Comparison of ENCODE assay signal across 2 cellular contexts in genomic region chr9:127122176-127123151, GRCh38.
A peak's percentile ranks its signal among the peaks of the same experiment; 100 is the strongest.
TF ChIP-seq lines count a peak whose summit lies in the region.

Gene ANGPTL2, minus strand, starts transcription at chr9:127122635. Its CDS starts 13,904 bp downstream, at chr9:127108731.

TF ChIP-seq in HEK293, 187 proteins besides CTCF, POLR2A, EP300 and RAD21 (continued from another document and continues in another):
- TF ChIP-seq MEIS1 (CRISPR knock-in tag; IDR thresholded peaks at IDR 0.05; ENCODE audit: borderline replicate concordance): no peak
- TF ChIP-seq ZNF529 (tag by site-specific recombination; IDR thresholded peaks at IDR 0.05; ENCODE audit: insufficient replicate concordance): no peak
- no peak for TF ChIP-seq YY2 (tag by site-specific recombination; IDR thresholded peaks at IDR 0.05)
- no peak for TF ChIP-seq ZNF184 (tag by site-specific recombination; IDR thresholded peaks at IDR 0.05)
- no peak for TF ChIP-seq YY1 (tag by site-specific recombination; IDR thresholded peaks at IDR 0.05)
- TF ChIP-seq ZNF37A (tag by site-specific recombination; IDR thresholded peaks at IDR 0.05): no peak
- TF ChIP-seq ZBTB8A (tag by site-specific recombination; IDR thresholded peaks at IDR 0.05): peak; percentile 55
- TF ChIP-seq ZNF670 (tag by site-specific recombination; IDR thresholded peaks at IDR 0.05; ENCODE audit: low read depth): no peak
- no peak for TF ChIP-seq ZNF404 (tag by site-specific recombination; IDR thresholded peaks at IDR 0.05)
- TF ChIP-seq, protein P1, sequence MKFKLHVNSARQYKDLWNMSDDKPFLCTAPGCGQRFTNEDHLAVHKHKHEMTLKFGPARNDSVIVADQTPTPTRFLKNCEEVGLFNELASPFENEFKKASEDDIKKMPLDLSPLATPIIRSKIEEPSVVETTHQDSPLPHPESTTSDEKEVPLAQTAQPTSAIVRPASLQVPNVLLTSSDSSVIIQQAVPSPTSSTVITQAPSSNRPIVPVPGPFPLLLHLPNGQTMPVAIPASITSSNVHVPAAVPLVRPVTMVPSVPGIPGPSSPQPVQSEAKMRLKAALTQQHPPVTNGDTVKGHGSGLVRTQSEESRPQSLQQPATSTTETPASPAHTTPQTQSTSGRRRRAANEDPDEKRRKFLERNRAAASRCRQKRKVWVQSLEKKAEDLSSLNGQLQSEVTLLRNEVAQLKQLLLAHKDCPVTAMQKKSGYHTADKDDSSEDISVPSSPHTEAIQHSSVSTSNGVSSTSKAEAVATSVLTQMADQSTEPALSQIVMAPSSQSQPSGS (tag by site-specific recombination; IDR thresholded peaks at IDR 0.05; ENCODE audit: low read depth): no peak
- TF ChIP-seq ZNF391 (tag by site-specific recombination; IDR thresholded peaks at IDR 0.05; ENCODE audit: borderline replicate concordance, low read depth): no peak
- peak; percentile 10; the same call in 1 of the 2 replicates for TF ChIP-seq ZNF629 (tag by site-specific recombination; IDR thresholded peaks at IDR 0.05)
- TF ChIP-seq ZNF23 (tag by site-specific recombination; IDR thresholded peaks at IDR 0.05; ENCODE audit: borderline replicate concordance): no peak
- no peak for TF ChIP-seq ZNF624 (tag by site-specific recombination; IDR thresholded peaks at IDR 0.05)
- no peak for TF ChIP-seq ZNF354C (tag by site-specific recombination; IDR thresholded peaks at IDR 0.05; ENCODE audit: borderline replicate concordance, low read depth)
- no peak for TF ChIP-seq ZNF211 (tag by site-specific recombination; IDR thresholded peaks at IDR 0.05; ENCODE audit: low read depth)
- TF ChIP-seq SETDB1 (IDR thresholded peaks at IDR 0.05; ENCODE audit: insufficient read length, low read length): no peak
- TF ChIP-seq, protein P2, sequence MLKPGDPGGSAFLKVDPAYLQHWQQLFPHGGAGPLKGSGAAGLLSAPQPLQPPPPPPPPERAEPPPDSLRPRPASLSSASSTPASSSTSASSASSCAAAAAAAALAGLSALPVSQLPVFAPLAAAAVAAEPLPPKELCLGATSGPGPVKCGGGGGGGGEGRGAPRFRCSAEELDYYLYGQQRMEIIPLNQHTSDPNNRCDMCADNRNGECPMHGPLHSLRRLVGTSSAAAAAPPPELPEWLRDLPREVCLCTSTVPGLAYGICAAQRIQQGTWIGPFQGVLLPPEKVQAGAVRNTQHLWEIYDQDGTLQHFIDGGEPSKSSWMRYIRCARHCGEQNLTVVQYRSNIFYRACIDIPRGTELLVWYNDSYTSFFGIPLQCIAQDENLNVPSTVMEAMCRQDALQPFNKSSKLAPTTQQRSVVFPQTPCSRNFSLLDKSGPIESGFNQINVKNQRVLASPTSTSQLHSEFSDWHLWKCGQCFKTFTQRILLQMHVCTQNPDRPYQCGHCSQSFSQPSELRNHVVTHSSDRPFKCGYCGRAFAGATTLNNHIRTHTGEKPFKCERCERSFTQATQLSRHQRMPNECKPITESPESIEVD (tag by site-specific recombination; IDR thresholded peaks at IDR 0.05): no peak
- peak; percentile 50; the same call in 1 of the 2 replicates for TF ChIP-seq ZNF449 (tag by site-specific recombination; IDR thresholded peaks at IDR 0.05)
- TF ChIP-seq OSR2 (tag by site-specific recombination; IDR thresholded peaks at IDR 0.05): no peak
- no peak for TF ChIP-seq PBX3 (CRISPR knock-in tag; IDR thresholded peaks at IDR 0.05)
- TF ChIP-seq ZNF248 (tag by site-specific recombination; IDR thresholded peaks at IDR 0.05): no peak
- peak; percentile 79 for TF ChIP-seq GLIS2 (tag by site-specific recombination; IDR thresholded peaks at IDR 0.05)
- no peak for TF ChIP-seq ZNF785 (tag by site-specific recombination; IDR thresholded peaks at IDR 0.05)
- no peak for TF ChIP-seq ZBTB49 (tag by site-specific recombination; IDR thresholded peaks at IDR 0.05; ENCODE audit: low read depth)
- TF ChIP-seq ZNF221 (tag by site-specific recombination; IDR thresholded peaks at IDR 0.05; ENCODE audit: borderline replicate concordance): no peak
- no peak for TF ChIP-seq ZNF394 (tag by site-specific recombination; IDR thresholded peaks at IDR 0.05; ENCODE audit: borderline replicate concordance)

TF ChIP-seq in HepG2, 621 proteins besides CTCF, POLR2A, EP300 and RAD21 (continued from another document and continues in another):
- TF ChIP-seq XBP1 (CRISPR knock-in tag; IDR thresholded peaks at IDR 0.05) (no peak), KDM4B (CRISPR knock-in tag; IDR thresholded peaks at IDR 0.05) (no peak), PTBP1 (IDR thresholded peaks at IDR 0.05; ENCODE audit: low read depth, low read length, poor library complexity, severe bottlenecking) (no peak), CCAR2 (optimal IDR thresholded peaks at IDR 0.05; ENCODE audit: low read depth, low read length) (no peak), ZMYM3 (CRISPR knock-in tag; IDR thresholded peaks at IDR 0.05) (0 out of 2 replicates have a peak, but pooled peaks have one; percentile 30), ETV5 (CRISPR knock-in tag; IDR thresholded peaks at IDR 0.05; ENCODE audit: borderline replicate concordance) (no peak), ZNF350 (CRISPR knock-in tag; IDR thresholded peaks at IDR 0.05; ENCODE audit: borderline replicate concordance, low read depth) (peak; percentile 39; the same call in 1 of the 2 replicates), UBTF (CRISPR knock-in tag; IDR thresholded peaks at IDR 0.05) (peak; percentile 22; the same call in 1 of the 2 replicates), TMF1 (CRISPR knock-in tag; IDR thresholded peaks at IDR 0.05; ENCODE audit: low read depth) (no peak), ZNF558 (CRISPR knock-in tag; IDR thresholded peaks at IDR 0.05; ENCODE audit: borderline replicate concordance) (peak; percentile 58; the same call in 1 of the 2 replicates), TFAP4 (IDR thresholded peaks at IDR 0.05; ENCODE audit: borderline replicate concordance, low read depth) (peak; percentile 78; the same call in 1 of the 2 replicates), ZNF777 (CRISPR knock-in tag; IDR thresholded peaks at IDR 0.05) (no peak; the same call in 1 of the 2 replicates), ZGPAT (CRISPR knock-in tag; IDR thresholded peaks at IDR 0.05) (no peak), NKX3-1 (CRISPR knock-in tag; IDR thresholded peaks at IDR 0.05) (no peak), ZNF24 (IDR thresholded peaks at IDR 0.05) (no peak), ZNF335 (CRISPR knock-in tag; IDR thresholded peaks at IDR 0.05) (no peak)
- TF ChIP-seq, protein P3, sequence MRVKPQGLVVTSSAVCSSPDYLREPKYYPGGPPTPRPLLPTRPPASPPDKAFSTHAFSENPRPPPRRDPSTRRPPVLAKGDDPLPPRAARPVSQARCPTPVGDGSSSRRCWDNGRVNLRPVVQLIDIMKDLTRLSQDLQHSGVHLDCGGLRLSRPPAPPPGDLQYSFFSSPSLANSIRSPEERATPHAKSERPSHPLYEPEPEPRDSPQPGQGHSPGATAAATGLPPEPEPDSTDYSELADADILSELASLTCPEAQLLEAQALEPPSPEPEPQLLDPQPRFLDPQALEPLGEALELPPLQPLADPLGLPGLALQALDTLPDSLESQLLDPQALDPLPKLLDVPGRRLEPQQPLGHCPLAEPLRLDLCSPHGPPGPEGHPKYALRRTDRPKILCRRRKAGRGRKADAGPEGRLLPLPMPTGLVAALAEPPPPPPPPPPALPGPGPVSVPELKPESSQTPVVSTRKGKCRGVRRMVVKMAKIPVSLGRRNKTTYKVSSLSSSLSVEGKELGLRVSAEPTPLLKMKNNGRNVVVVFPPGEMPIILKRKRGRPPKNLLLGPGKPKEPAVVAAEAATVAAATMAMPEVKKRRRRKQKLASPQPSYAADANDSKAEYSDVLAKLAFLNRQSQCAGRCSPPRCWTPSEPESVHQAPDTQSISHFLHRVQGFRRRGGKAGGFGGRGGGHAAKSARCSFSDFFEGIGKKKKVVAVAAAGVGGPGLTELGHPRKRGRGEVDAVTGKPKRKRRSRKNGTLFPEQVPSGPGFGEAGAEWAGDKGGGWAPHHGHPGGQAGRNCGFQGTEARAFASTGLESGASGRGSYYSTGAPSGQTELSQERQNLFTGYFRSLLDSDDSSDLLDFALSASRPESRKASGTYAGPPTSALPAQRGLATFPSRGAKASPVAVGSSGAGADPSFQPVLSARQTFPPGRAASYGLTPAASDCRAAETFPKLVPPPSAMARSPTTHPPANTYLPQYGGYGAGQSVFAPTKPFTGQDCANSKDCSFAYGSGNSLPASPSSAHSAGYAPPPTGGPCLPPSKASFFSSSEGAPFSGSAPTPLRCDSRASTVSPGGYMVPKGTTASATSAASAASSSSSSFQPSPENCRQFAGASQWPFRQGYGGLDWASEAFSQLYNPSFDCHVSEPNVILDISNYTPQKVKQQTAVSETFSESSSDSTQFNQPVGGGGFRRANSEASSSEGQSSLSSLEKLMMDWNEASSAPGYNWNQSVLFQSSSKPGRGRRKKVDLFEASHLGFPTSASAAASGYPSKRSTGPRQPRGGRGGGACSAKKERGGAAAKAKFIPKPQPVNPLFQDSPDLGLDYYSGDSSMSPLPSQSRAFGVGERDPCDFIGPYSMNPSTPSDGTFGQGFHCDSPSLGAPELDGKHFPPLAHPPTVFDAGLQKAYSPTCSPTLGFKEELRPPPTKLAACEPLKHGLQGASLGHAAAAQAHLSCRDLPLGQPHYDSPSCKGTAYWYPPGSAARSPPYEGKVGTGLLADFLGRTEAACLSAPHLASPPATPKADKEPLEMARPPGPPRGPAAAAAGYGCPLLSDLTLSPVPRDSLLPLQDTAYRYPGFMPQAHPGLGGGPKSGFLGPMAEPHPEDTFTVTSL (CRISPR knock-in tag; IDR thresholded peaks at IDR 0.05; ENCODE audit: borderline replicate concordance): no peak
- TF ChIP-seq, protein P4, sequence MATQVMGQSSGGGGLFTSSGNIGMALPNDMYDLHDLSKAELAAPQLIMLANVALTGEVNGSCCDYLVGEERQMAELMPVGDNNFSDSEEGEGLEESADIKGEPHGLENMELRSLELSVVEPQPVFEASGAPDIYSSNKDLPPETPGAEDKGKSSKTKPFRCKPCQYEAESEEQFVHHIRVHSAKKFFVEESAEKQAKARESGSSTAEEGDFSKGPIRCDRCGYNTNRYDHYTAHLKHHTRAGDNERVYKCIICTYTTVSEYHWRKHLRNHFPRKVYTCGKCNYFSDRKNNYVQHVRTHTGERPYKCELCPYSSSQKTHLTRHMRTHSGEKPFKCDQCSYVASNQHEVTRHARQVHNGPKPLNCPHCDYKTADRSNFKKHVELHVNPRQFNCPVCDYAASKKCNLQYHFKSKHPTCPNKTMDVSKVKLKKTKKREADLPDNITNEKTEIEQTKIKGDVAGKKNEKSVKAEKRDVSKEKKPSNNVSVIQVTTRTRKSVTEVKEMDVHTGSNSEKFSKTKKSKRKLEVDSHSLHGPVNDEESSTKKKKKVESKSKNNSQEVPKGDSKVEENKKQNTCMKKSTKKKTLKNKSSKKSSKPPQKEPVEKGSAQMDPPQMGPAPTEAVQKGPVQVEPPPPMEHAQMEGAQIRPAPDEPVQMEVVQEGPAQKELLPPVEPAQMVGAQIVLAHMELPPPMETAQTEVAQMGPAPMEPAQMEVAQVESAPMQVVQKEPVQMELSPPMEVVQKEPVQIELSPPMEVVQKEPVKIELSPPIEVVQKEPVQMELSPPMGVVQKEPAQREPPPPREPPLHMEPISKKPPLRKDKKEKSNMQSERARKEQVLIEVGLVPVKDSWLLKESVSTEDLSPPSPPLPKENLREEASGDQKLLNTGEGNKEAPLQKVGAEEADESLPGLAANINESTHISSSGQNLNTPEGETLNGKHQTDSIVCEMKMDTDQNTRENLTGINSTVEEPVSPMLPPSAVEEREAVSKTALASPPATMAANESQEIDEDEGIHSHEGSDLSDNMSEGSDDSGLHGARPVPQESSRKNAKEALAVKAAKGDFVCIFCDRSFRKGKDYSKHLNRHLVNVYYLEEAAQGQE (IDR thresholded peaks at IDR 0.05; ENCODE audit: borderline replicate concordance in 1 of 2, low read depth in 1 of 2, low read length in 2 of 2): no peak
- TF ChIP-seq, protein P5, sequence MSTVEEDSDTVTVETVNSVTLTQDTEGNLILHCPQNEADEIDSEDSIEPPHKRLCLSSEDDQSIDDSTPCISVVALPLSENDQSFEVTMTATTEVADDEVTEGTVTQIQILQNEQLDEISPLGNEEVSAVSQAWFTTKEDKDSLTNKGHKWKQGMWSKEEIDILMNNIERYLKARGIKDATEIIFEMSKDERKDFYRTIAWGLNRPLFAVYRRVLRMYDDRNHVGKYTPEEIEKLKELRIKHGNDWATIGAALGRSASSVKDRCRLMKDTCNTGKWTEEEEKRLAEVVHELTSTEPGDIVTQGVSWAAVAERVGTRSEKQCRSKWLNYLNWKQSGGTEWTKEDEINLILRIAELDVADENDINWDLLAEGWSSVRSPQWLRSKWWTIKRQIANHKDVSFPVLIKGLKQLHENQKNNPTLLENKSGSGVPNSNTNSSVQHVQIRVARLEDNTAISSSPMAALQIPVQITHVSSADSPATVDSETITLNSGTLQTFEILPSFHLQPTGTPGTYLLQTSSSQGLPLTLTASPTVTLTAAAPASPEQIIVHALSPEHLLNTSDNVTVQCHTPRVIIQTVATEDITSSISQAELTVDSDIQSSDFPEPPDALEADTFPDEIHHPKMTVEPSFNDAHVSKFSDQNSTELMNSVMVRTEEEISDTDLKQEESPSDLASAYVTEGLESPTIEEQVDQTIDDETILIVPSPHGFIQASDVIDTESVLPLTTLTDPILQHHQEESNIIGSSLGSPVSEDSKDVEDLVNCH (CRISPR knock-in tag; IDR thresholded peaks at IDR 0.05): no peak
